In genomic region chr1:67850611-67851075, GRCh38 we compare ENCODE assay signal across 1 cellular context.
TF ChIP-seq lines count a peak whose summit lies in the region.

No MANE protein-coding gene starts in this region.

TF ChIP-seq in WTC11, 78 proteins besides CTCF, POLR2A, EP300 and RAD21 (continued from another document):
- TF ChIP-seq HMGXB4 (CRISPR knock-in tag; IDR thresholded peaks at IDR 0.05) (no peak), NR3C1 (CRISPR knock-in tag; conservative IDR thresholded peaks at IDR 0.05; ENCODE audit: low read depth) (no peak), ATF3 (CRISPR knock-in tag; conservative IDR thresholded peaks at IDR 0.05) (no peak), E2F5 (CRISPR knock-in tag; IDR thresholded peaks at IDR 0.05) (no peak), GRHL2 (CRISPR knock-in tag; IDR thresholded peaks at IDR 0.05; ENCODE audit: insufficient replicate concordance, severe bottlenecking) (no peak), AR (CRISPR knock-in tag; IDR thresholded peaks at IDR 0.05) (no peak), GABPB1 (CRISPR knock-in tag; IDR thresholded peaks at IDR 0.05) (no peak), OVOL2 (CRISPR knock-in tag; IDR thresholded peaks at IDR 0.05; ENCODE audit: borderline replicate concordance) (no peak), MLX (CRISPR knock-in tag; IDR thresholded peaks at IDR 0.05) (no peak), FOXP1 (CRISPR knock-in tag; IDR thresholded peaks at IDR 0.05; ENCODE audit: borderline replicate concordance) (no peak)
